In genomic region chr14:101502761-101503392, GRCh38 we compare ENCODE assay signal across 29 cellular contexts. TPM values are rescaled to one million over a fixed set of nuclear protein-coding genes. Genes with fewer than 3 reads are reported as not detected.
DNase-seq lines count a peak whose midpoint lies in the region; ATAC-seq, FAIRE-seq and TF ChIP-seq lines count a peak whose summit lies in the region.
"Had no signal": no experiment of that assay in that cellular context is flagged by ENCODE, and none has a peak within 500 bp of the region (broad histone marks: within the 10 kb centered on the region; RNA-seq: fewer than 3 reads in every experiment).

No MANE protein-coding gene starts in this region.

- FAIRE-seq in HepG2 (lab: Jason Lieb, UNC), result no peak
- FAIRE-seq: GM12878 had no signal

- no peak overlapping the region for H2AFZ ChIP-seq in HepG2 (ENCODE audit: low read length)

- TF ChIP-seq CTCF in right lobe of liver (IDR thresholded peaks at IDR 0.05), result no peak
- TF ChIP-seq CTCF in HepG2 (CRISPR knock-in tag; IDR thresholded peaks at IDR 0.05), result no peak
- no peak for TF ChIP-seq CTCF in ovary (IDR thresholded peaks at IDR 0.05)

- no peak for TF ChIP-seq RAD21 in HepG2 (CRISPR knock-in tag; IDR thresholded peaks at IDR 0.05)

- DNase-seq in right lobe of liver, result peak; percentile 9 to 36 (median 23)
- no peak for DNase-seq in HepG2 (ENCODE audit: low spot score)
- DNase-seq in ecto neural progenitor cell (ENCODE audit: low spot score), result peak; percentile 34
- DNase-seq in ovary, result peak in 4 of 5 donors; percentile 7 to 18 (median 13)
- DNase-seq in T1000 (lab: John Stamatoyannopoulos, UW), result no peak
- no peak for DNase-seq in kidney glomerular epithelial cell (lab: John Stamatoyannopoulos, UW)
- DNase-seq: activated CD4-positive, alpha-beta T cell treated with anti-CD3 and anti-CD28 coated beads for 1 hour; activated T-cell treated with anti-CD3 and anti-CD28 coated beads, Interleukin-2, amount 50 U/mL, for 24 hours; amygdala; mesendoderm; NCI-H1417 treated with DMSO at 0.1 percent for 48 hours; occipital lobe; SHP77; stimulated activated CD4-positive, alpha-beta T cell treated with anti-CD3 and anti-CD28 coated beads, Interleukin-4, amount 100 ng/mL, for 1 hour; stimulated activated naive CD4-positive, alpha-beta T cell; thyroid gland had no signal

- intact Hi-C loops in right lobe of liver (cut with DNase I) (no loop called here), HepG2 (cut with micrococcal nuclease; ENCODE audit: unreplicated experiment) (no loop called here), ovary (cut with DNase I) (no loop called here)

- no peaks in the 10 kb centered on the region for H3K79me2 ChIP-seq in HepG2 (ENCODE audit: insufficient read depth, low read length)

- no peaks in the 10 kb centered on the region for H3K36me3 ChIP-seq in right lobe of liver
- H3K36me3 ChIP-seq in HepG2 (replicated peaks in 1 of 2; ENCODE audit: control insufficient read depth in 1 of 2, insufficient read depth in 2 of 2, low read length in 2 of 2), result no peaks in the 10 kb centered on the region
- no peaks in the 10 kb centered on the region for H3K36me3 ChIP-seq in ovary
- H3K36me3 ChIP-seq: cardiac muscle cell, thyroid gland had no signal

- H3K4me3 ChIP-seq in right lobe of liver (no peak overlapping the region), HepG2 (replicated peaks in 1 of 3; ENCODE audit: insufficient read depth in 1 of 3, low read depth in 2 of 3, low read length in 3 of 3) (no peak overlapping the region), ovary (no peak overlapping the region)
- H3K4me3 ChIP-seq: cardiac muscle cell, GM12878, thyroid gland had no signal

- no peak overlapping the region for H3K27ac ChIP-seq in right lobe of liver
- no peak overlapping the region for H3K27ac ChIP-seq in HepG2 (ENCODE audit: extremely low read length, insufficient read depth, low read length)
- H3K27ac ChIP-seq in ovary, result no peak overlapping the region
- H3K27ac ChIP-seq: cardiac muscle cell, thyroid gland had no signal

- no peak overlapping the region for H3K9ac ChIP-seq in HepG2 (ENCODE audit: insufficient read depth, low read depth, low read length)

- H3K4me2 ChIP-seq in HepG2 (ENCODE audit: low read depth, low read length), result no peak overlapping the region

- WGBS in right lobe of liver (ENCODE audit: insufficient coverage, low coverage, low lambda C conversion rate, missing lambda C conversion rate), result 70% methylated on average over 2 of the region's 18 CpGs
- 68% methylated on average over 9 of the region's 18 CpGs for WGBS in HepG2 (ENCODE audit: low lambda C conversion rate)
- WGBS in ovary, 3 donors, result 90 to 92% (median 91%) methylated on average over 18 of the region's 18 CpGs

- TF ChIP-seq POLR2A in right lobe of liver (IDR thresholded peaks at IDR 0.05) (no peak), HepG2 (IDR thresholded peaks at IDR 0.05; ENCODE audit: insufficient read depth in 1 of 2, low read depth in 2 of 2, low read length in 2 of 2) (no peak), ovary (IDR thresholded peaks at IDR 0.05) (no peak)

- H4K20me1 ChIP-seq in HepG2 (ENCODE audit: insufficient read depth, low read length), result no peaks in the 10 kb centered on the region

- ATAC-seq in right lobe of liver (no peak), HepG2 (no peak), HG03342 (IDR thresholded peaks at IDR 0.05; ENCODE audit: unreplicated experiment) (no peak), GM21526 (IDR thresholded peaks at IDR 0.05; ENCODE audit: low FRiP score, unreplicated experiment) (no peak)
- ATAC-seq: GM12878 had no signal

- BruUV-seq in HepG2 (replicated peaks; lab: Mats Ljungman, UMichigan), result no TSS peak

- CTCF ChIA-PET in HepG2 (lab: Yijun Ruan, JAX; ENCODE audit: low intra/inter-chr PET ratio, low total read pairs), result no interaction called here

- H3K27me3 ChIP-seq in right lobe of liver, result no peaks in the 10 kb centered on the region
- H3K27me3 ChIP-seq in HepG2 (ENCODE audit: control insufficient read depth in 1 of 2, insufficient read depth in 2 of 2, low read length in 2 of 2), result peaks cover 5 to 54% of the 10 kb centered on the region in 2 experiments; a peak in 4 of 5 replicates
- no peaks in the 10 kb centered on the region for H3K27me3 ChIP-seq in ovary
- H3K27me3 ChIP-seq: cardiac muscle cell, thyroid gland had no signal

- TF ChIP-seq EP300 in HepG2 (IDR thresholded peaks at IDR 0.05; ENCODE audit: low read depth in 2 of 2, low read length in 2 of 2) (no peak), HepG2 (CRISPR knock-in tag; IDR thresholded peaks at IDR 0.05; ENCODE audit: borderline replicate concordance) (no peak), ovary (IDR thresholded peaks at IDR 0.05) (no peak)

- peaks cover 0 to 20% (median 9%) of the 10 kb centered on the region in 4 donors for H3K4me1 ChIP-seq in right lobe of liver
- peaks cover 15% of the 10 kb centered on the region for H3K4me1 ChIP-seq in HepG2 (ENCODE audit: insufficient read depth, low read length)
- H3K4me1 ChIP-seq in ovary (ENCODE audit: insufficient read depth), result peaks cover 12% of the 10 kb centered on the region
- H3K4me1 ChIP-seq: thyroid gland had no signal

- in situ Hi-C loops in HepG2 (cut with HindIII; ENCODE audit: extremely low pct_ligation_motif_present, low pct_unique_long_range_greater_than_20kb), result no loop called here

- H3K9me3 ChIP-seq in right lobe of liver, result no peaks in the 10 kb centered on the region
- no peaks in the 10 kb centered on the region; the same call in 1 of the 2 replicates for H3K9me3 ChIP-seq in HepG2 (ENCODE audit: low read length)
- H3K9me3 ChIP-seq in ovary, result no peaks in the 10 kb centered on the region
- H3K9me3 ChIP-seq: thyroid gland had no signal

- POLR2A ChIA-PET in HepG2 (lab: Yijun Ruan, JAX), result no interaction called here

TF ChIP-seq in HepG2, 621 proteins besides CTCF, POLR2A, EP300 and RAD21:
- TF ChIP-seq ELK4 (CRISPR knock-in tag; IDR thresholded peaks at IDR 0.05; ENCODE audit: borderline replicate concordance), result no peak
- no peak for TF ChIP-seq FOSL1 (CRISPR knock-in tag; IDR thresholded peaks at IDR 0.05; ENCODE audit: borderline replicate concordance)
- no peak for TF ChIP-seq ZNF740 (CRISPR knock-in tag; IDR thresholded peaks at IDR 0.05)

RNA-seq across cellular contexts. Expression of gene DIO3, which starts 58.4 kb away (rescaled TPM):
- 1 to 10 TPM in 1 of 6 experiments, under 1 TPM in 1, not detected in 4; 0.39 to 6.4 TPM for total RNA-seq in right lobe of liver
- not detected in 2 replicates for total RNA-seq in HepG2 (2016; rRNA removed; fragmentation: Illumina TruSeq; extraction: Trizol)
- not detected in 2 replicates for total RNA-seq in HepG2 (2016; cell fraction: cytosol; rRNA removed; fragmentation: Illumina TruSeq; extraction: Trizol; ENCODE audit: low read depth)
- total RNA-seq in HepG2 (2016; cell fraction: insoluble cytoplasmic fraction; rRNA removed; fragmentation: Illumina TruSeq; extraction: Trizol), result not detected in 2 replicates
- not detected in 2 replicates for total RNA-seq in HepG2 (2016; cell fraction: membrane; rRNA removed; fragmentation: Illumina TruSeq; extraction: Trizol)
- total RNA-seq in HepG2 (2016; cell fraction: nucleus; rRNA removed; fragmentation: Illumina TruSeq; extraction: Trizol), result not detected in 2 replicates
- not detected in 2 replicates for polyA plus RNA-seq in HepG2 (2011; rRNA removed)
- not detected in 2 replicates for polyA plus RNA-seq in HepG2 (2011; cell fraction: cytosol; rRNA removed)
- polyA plus RNA-seq in HepG2 (2011; cell fraction: nucleus; rRNA removed), result not detected in 2 replicates
- polyA plus RNA-seq in HepG2 (2012), result not detected in 2 replicates
- not detected in 2 replicates for polyA plus RNA-seq in HepG2 (2016; cell fraction: cytosol; fragmentation: Illumina TruSeq; extraction: Trizol; ENCODE audit: low read depth)
- polyA plus RNA-seq in HepG2 (2016; cell fraction: insoluble cytoplasmic fraction; fragmentation: Illumina TruSeq; extraction: Trizol; ENCODE audit: low read depth), result not detected in 2 replicates
- polyA plus RNA-seq in HepG2 (2016; cell fraction: membrane; fragmentation: Illumina TruSeq; extraction: Trizol; ENCODE audit: low read depth), result not detected in 2 replicates
- not detected in 2 replicates for polyA plus RNA-seq in HepG2 (2016; cell fraction: nucleus; fragmentation: Illumina TruSeq; extraction: Trizol; ENCODE audit: insufficient read depth, low read depth)
- 0.10 and 7.2 TPM in 2 replicates for polyA minus RNA-seq in HepG2 (2011; rRNA and poly(A)+ RNA removed; ENCODE audit: low replicate concordance)
- polyA minus RNA-seq in HepG2 (2011; cell fraction: cytosol; rRNA and poly(A)+ RNA removed), result not detected in 2 replicates
- polyA minus RNA-seq in HepG2 (2011; cell fraction: nucleus; rRNA and poly(A)+ RNA removed), result not detected in 2 replicates
- total RNA-seq in ovary, result 10 to 100 TPM in 6 of 7 donors, 1 to 10 TPM in 1; 5.6 to 24.7 (median 14.0) TPM
- polyA plus RNA-seq in ovary, result 10 to 100 TPM in 1 of 2 donors, 1 to 10 TPM in 1; 3.1 to 13.9 TPM
- total RNA-seq: Daoy, dermis microvascular lymphatic vessel endothelial cell, glomerular endothelial cell, GM12878, M059J, myocyte, NCI-H460, occipital lobe, OCI-LY7, renal cortical epithelial cell had no signal
- polyA plus RNA-seq: cardiac muscle cell, CD14-positive monocyte, GM12878 had no signal

Comparison
In these comparisons a context has a peak if more than half of its experiments do, and no peak if none do; other contexts are left out.
1. DNase-seq: peak in right lobe of liver (3 of 3), ecto neural progenitor cell (single experiment) and ovary (4 of 5); none in HepG2 (single experiment), T1000 (single experiment) and kidney glomerular epithelial cell (single experiment).